16 cellular contexts compared by ENCODE assay signal in the genomic region with DNA sequence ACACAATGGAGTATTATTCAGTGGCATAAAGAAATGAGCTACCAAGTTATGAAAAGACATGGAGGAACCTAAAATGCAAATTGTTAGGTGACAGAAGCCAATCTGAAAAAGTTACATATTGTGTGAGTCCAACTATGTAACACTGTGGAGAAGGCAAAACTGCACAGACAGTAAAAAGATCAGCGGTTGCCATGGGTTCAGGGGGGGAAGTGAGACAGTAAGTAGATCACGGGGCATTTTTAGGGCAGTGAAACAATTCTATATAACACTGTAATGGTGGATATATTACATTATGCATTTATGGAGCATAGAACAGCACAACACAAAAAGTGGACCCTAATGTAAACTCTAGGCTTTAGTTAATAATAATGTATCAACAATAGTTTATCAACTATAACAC. TPM values are rescaled to one million over a fixed set of nuclear protein-coding genes. Genes with fewer than 3 reads are reported as not detected.
DNase-seq lines count a peak whose midpoint lies in the region; ATAC-seq, FAIRE-seq and TF ChIP-seq lines count a peak whose summit lies in the region.
"Had no signal": no experiment of that assay in that cellular context is flagged by ENCODE, and none has a peak within 500 bp of the region (broad histone marks: within the 10 kb centered on the region; RNA-seq: fewer than 3 reads in every experiment).

No MANE protein-coding gene starts in this region.

- ATAC-seq in CD4-positive, alpha-beta T cell (ENCODE audit: poor library complexity), result no peak
- ATAC-seq in activated CD8-positive, alpha-beta T cell treated with anti-CD3 and anti-CD28 coated beads for 36 hours, result no peak
- peak; percentile 10 for ATAC-seq in effector memory CD8-positive, alpha-beta T cell (replicated peaks)

- peaks cover 73% of the 10 kb centered on the region for H3K4me1 Mint-ChIP-seq in CD4-positive, alpha-beta T cell (ENCODE audit: low read depth)
- peaks cover 72% of the 10 kb centered on the region for H3K4me1 Mint-ChIP-seq in activated CD8-positive, alpha-beta T cell treated with anti-CD3 and anti-CD28 coated beads for 36 hours (ENCODE audit: low read depth)
- peaks cover 37 to 58% of the 10 kb centered on the region in 2 donors for H3K4me1 Mint-ChIP-seq in effector memory CD8-positive, alpha-beta T cell (ENCODE audit: low read depth in 2 of 2)

- no peaks in the 10 kb centered on the region for H3K9me3 ChIP-seq in CD4-positive, alpha-beta T cell (ENCODE audit: control insufficient read depth, low read length)

- H3K27me3 Mint-ChIP-seq in CD4-positive, alpha-beta T cell, result no peaks in the 10 kb centered on the region
- no peaks in the 10 kb centered on the region for H3K27me3 Mint-ChIP-seq in activated CD8-positive, alpha-beta T cell treated with anti-CD3 and anti-CD28 coated beads for 36 hours
- H3K27me3 Mint-ChIP-seq in effector memory CD8-positive, alpha-beta T cell, result no peaks in the 10 kb centered on the region

- intact Hi-C loops in CD4-positive, alpha-beta T cell (cut with DNase I, micrococcal nuclease), result no loop called here
- intact Hi-C loops in activated CD8-positive, alpha-beta T cell treated with anti-CD3 and anti-CD28 coated beads for 36 hours (cut with micrococcal nuclease), result no loop called here

- no peak for TF ChIP-seq CTCF in CD4-positive, alpha-beta T cell (IDR thresholded peaks at IDR 0.05)
- TF ChIP-seq CTCF in activated CD8-positive, alpha-beta T cell treated with anti-CD3 and anti-CD28 coated beads for 36 hours (IDR thresholded peaks at IDR 0.05), result no peak

- peak; percentile 52 for FAIRE-seq in GM12891 (lab: Jason Lieb, UNC)
- FAIRE-seq: RCC 7860 had no signal

- H3K27ac ChIP-seq in CD4-positive, alpha-beta T cell (ENCODE audit: low read depth, low read length), result no peak overlapping the region

- no peaks in the 10 kb centered on the region for H3K27me3 ChIP-seq in CD4-positive, alpha-beta T cell (ENCODE audit: control insufficient read depth, insufficient read depth, low read length)

- H3K4me3 Mint-ChIP-seq in CD4-positive, alpha-beta T cell, result no peak overlapping the region
- no peak overlapping the region for H3K4me3 Mint-ChIP-seq in activated CD8-positive, alpha-beta T cell treated with anti-CD3 and anti-CD28 coated beads for 36 hours
- peak overlapping the region; percentile 3 to 23 for H3K4me3 Mint-ChIP-seq in effector memory CD8-positive, alpha-beta T cell

- no peaks in the 10 kb centered on the region for H3K9me3 Mint-ChIP-seq in CD4-positive, alpha-beta T cell
- H3K9me3 Mint-ChIP-seq in activated CD8-positive, alpha-beta T cell treated with anti-CD3 and anti-CD28 coated beads for 36 hours, result peaks cover 10% of the 10 kb centered on the region
- H3K9me3 Mint-ChIP-seq in effector memory CD8-positive, alpha-beta T cell, result no peaks in the 10 kb centered on the region

- peaks cover 88% of the 10 kb centered on the region for H3K36me3 Mint-ChIP-seq in CD4-positive, alpha-beta T cell (ENCODE audit: low read depth)
- peaks cover 79% of the 10 kb centered on the region for H3K36me3 Mint-ChIP-seq in activated CD8-positive, alpha-beta T cell treated with anti-CD3 and anti-CD28 coated beads for 36 hours (ENCODE audit: low read depth)
- H3K36me3 Mint-ChIP-seq in effector memory CD8-positive, alpha-beta T cell (ENCODE audit: insufficient read depth), result peaks cover 50% of the 10 kb centered on the region

- DNase-seq in CD4-positive, alpha-beta T cell, result no peak
- no peak for DNase-seq in GM12891 (ENCODE audit: insufficient read length, low spot score)
- DNase-seq in activated CD8-positive, alpha-beta T cell treated with anti-CD3 and anti-CD28 coated beads for 36 hours, result no peak
- DNase-seq in effector memory CD8-positive, alpha-beta T cell, result no peak
- no peak for DNase-seq in NCI-H2171 treated with DMSO at 0.1 percent for 48 hours (lab: John Stamatoyannopoulos, UW)
- no peak for DNase-seq in middle frontal gyrus (ENCODE audit: extremely low spot score, low spot score)
- no peak for DNase-seq in SIG-M5 (lab: John Stamatoyannopoulos, UW)
- DNase-seq: DMS153, EL, H7, IMR-90, NCI-H187 treated with DMSO at 0.1 percent for 48 hours, NCI-H446 treated with DMSO at 0.1 percent for 48 hours, NCI-H774, SHP77 treated with DMSO at 0.1 percent for 48 hours had no signal

- peak overlapping the region; percentile 6 for H3K27ac Mint-ChIP-seq in CD4-positive, alpha-beta T cell
- H3K27ac Mint-ChIP-seq in activated CD8-positive, alpha-beta T cell treated with anti-CD3 and anti-CD28 coated beads for 36 hours, result peak overlapping the region; percentile 69
- peak overlapping the region in 1 of 2 donors; percentile 13 for H3K27ac Mint-ChIP-seq in effector memory CD8-positive, alpha-beta T cell

- CTCF ChIA-PET in CD4-positive, alpha-beta T cell (lab: Charles Lee), result interaction anchor here (1.0 kb wide), 1 partner anchor 14 kb away, joined by 4 read pairs; no protein-coding TSS in a partner anchor
- CTCF ChIA-PET in activated CD8-positive, alpha-beta T cell treated with anti-CD3 and anti-CD28 coated beads for 36 hours (lab: Charles Lee), result no interaction called here

- POLR2A ChIA-PET in CD4-positive, alpha-beta T cell (lab: Charles Lee), result interaction anchor here (2.5 kb wide), 1 partner anchor 11 kb away, joined by 7 read pairs; no protein-coding TSS in a partner anchor
- POLR2A ChIA-PET in activated CD8-positive, alpha-beta T cell treated with anti-CD3 and anti-CD28 coated beads for 36 hours (lab: Charles Lee), result interaction anchor here (1.0 to 1.5 kb wide), 2 partner anchors 13 to 22 kb away, joined by 3 to 6 read pairs; no protein-coding TSS in a partner anchor

- no peak for TF ChIP-seq POLR2A in GM12891 (IDR thresholded peaks at IDR 0.05; ENCODE audit: low read depth, low read length)

TF ChIP-seq in GM12891, 5 proteins besides CTCF, POLR2A, EP300 and RAD21:
- TF ChIP-seq PAX5 (IDR thresholded peaks at IDR 0.05; ENCODE audit: insufficient read depth, low read length, severe bottlenecking), result no peak
- peak; percentile 81 for TF ChIP-seq SPI1 (IDR thresholded peaks at IDR 0.05; ENCODE audit: low read depth, low read length)
TF ChIP-seq in GM12891: peak in this region for 1.

RNA-seq across cellular contexts. Expression of gene CBLB, which starts 17.6 kb away (rescaled TPM):
- 100 to 1,000 TPM; 112 to 124 TPM for total RNA-seq in CD4-positive, alpha-beta T cell
- 27.6 TPM for polyA plus RNA-seq in GM12891 (2012; ENCODE audit: low read depth, missing spikeins)
- 100 to 1,000 TPM; 104 to 113 TPM for total RNA-seq in activated CD8-positive, alpha-beta T cell treated with anti-CD3 and anti-CD28 coated beads for 36 hours

Comparison
In these comparisons a context has a peak if more than half of its experiments do, and no peak if none do; other contexts are left out.
1. H3K4me3 Mint-ChIP-seq: peak in effector memory CD8-positive, alpha-beta T cell (2 of 2); none in CD4-positive, alpha-beta T cell (single experiment) and activated CD8-positive, alpha-beta T cell treated with anti-CD3 and anti-CD28 coated beads for 36 hours (single experiment).